In genomic region chr1:204806943-204807624, GRCh38 we compare ENCODE assay signal across 8 cellular contexts.
DNase-seq lines count a peak whose midpoint lies in the region; ATAC-seq, FAIRE-seq and TF ChIP-seq lines count a peak whose summit lies in the region.

No MANE protein-coding gene starts in this region.

- H3K4me3 ChIP-seq in ascending aorta: peak overlapping the region; percentile 62 to 66
- peak overlapping the region; percentile 18 for H3K4me3 ChIP-seq in hepatocyte

- peak overlapping the region; percentile 27 for H2AFZ ChIP-seq in hepatocyte

- DNase-seq in GM12892 (ENCODE audit: insufficient read length): peak; percentile 80
- peak; percentile 91 to 98 for DNase-seq in NCI-H187 (lab: John Stamatoyannopoulos, UW)
- peak; percentile 79 for DNase-seq in T-helper 2 cell treated with Interferon-gamma antibody and Interleukin-4, amounts not matched to agents 5 μg/mL and 100 μg/mL, for 36 hours (ENCODE audit: low spot score)
- DNase-seq in ascending aorta (ENCODE audit: low spot score in 2 of 2): peak; percentile 26 to 83
- peak; percentile 92 for DNase-seq in hepatocyte (ENCODE audit: low spot score)
- DNase-seq in renal cortical epithelial cell (ENCODE audit: low read depth): peak; percentile 57
- no peak for DNase-seq in mesenteric fat pad (ENCODE audit: low spot score)

- H3K27ac ChIP-seq in ascending aorta (no peak overlapping the region), hepatocyte (no peak overlapping the region)

- H3K27ac Mint-ChIP-seq in T-helper 2 cell treated with Interferon-gamma antibody and Interleukin-4, amounts not matched to agents 5 μg/mL and 100 μg/mL, for 36 hours: peak overlapping the region; percentile 73

- no peaks in the 10 kb centered on the region for H3K27me3 ChIP-seq in ascending aorta
- H3K27me3 ChIP-seq in hepatocyte: no peaks in the 10 kb centered on the region

- H3K27me3 Mint-ChIP-seq in T-helper 2 cell treated with Interferon-gamma antibody and Interleukin-4, amounts not matched to agents 5 μg/mL and 100 μg/mL, for 36 hours (ENCODE audit: low read depth): peaks cover 12% of the 10 kb centered on the region

- TF ChIP-seq POLR2A in GM12892 (IDR thresholded peaks at IDR 0.05; ENCODE audit: low read depth, low read length): no peak

- H3K4me1 Mint-ChIP-seq in T-helper 2 cell treated with Interferon-gamma antibody and Interleukin-4, amounts not matched to agents 5 μg/mL and 100 μg/mL, for 36 hours (ENCODE audit: low read depth): peaks cover 7% of the 10 kb centered on the region

- no peaks in the 10 kb centered on the region for H3K9me3 Mint-ChIP-seq in T-helper 2 cell treated with Interferon-gamma antibody and Interleukin-4, amounts not matched to agents 5 μg/mL and 100 μg/mL, for 36 hours

- peak overlapping the region; percentile 80 for H3K4me2 ChIP-seq in hepatocyte

- TF ChIP-seq CTCF in ascending aorta (IDR thresholded peaks at IDR 0.05) (peak; percentile 87 to 91 (median 90)), hepatocyte (IDR thresholded peaks at IDR 0.05; ENCODE audit: poor library complexity) (peak; percentile 99)

- no peaks in the 10 kb centered on the region for H3K9me2 ChIP-seq in hepatocyte (replicated peaks; ENCODE audit: insufficient read depth)

- intact Hi-C loops in ascending aorta (cut with DNase I): loop anchor here (2.0 kb wide), 2 partner anchors 134 to 242 kb away; no protein-coding TSS in a partner anchor

- H3K4me1 ChIP-seq in ascending aorta (peaks cover 0 to 2% of the 10 kb centered on the region in 2 donors), hepatocyte (ENCODE audit: insufficient read depth) (peaks cover 8% of the 10 kb centered on the region)

- H3K4me3 Mint-ChIP-seq in T-helper 2 cell treated with Interferon-gamma antibody and Interleukin-4, amounts not matched to agents 5 μg/mL and 100 μg/mL, for 36 hours: peak overlapping the region; percentile 80

- H3K36me3 ChIP-seq in ascending aorta (no peaks in the 10 kb centered on the region), hepatocyte (replicated peaks; ENCODE audit: insufficient read depth, low read depth) (no peaks in the 10 kb centered on the region)

- H3K79me2 ChIP-seq in hepatocyte: no peaks in the 10 kb centered on the region

- peak; percentile 86 for ATAC-seq in HG02973 (IDR thresholded peaks at IDR 0.05; ENCODE audit: unreplicated experiment)

- peak; percentile 96 for FAIRE-seq in GM12892 (lab: Jason Lieb, UNC)

- H3K9me3 ChIP-seq in ascending aorta (no peaks in the 10 kb centered on the region), hepatocyte (ENCODE audit: low read depth) (no peaks in the 10 kb centered on the region)

- under 1% methylated on average over 22 of the region's 22 CpGs for WGBS in hepatocyte (ENCODE audit: low lambda C conversion rate, missing lambda C conversion rate)

- no peaks in the 10 kb centered on the region for H3K36me3 Mint-ChIP-seq in T-helper 2 cell treated with Interferon-gamma antibody and Interleukin-4, amounts not matched to agents 5 μg/mL and 100 μg/mL, for 36 hours (ENCODE audit: low read depth)

- no peaks in the 10 kb centered on the region for H4K20me1 ChIP-seq in hepatocyte (ENCODE audit: insufficient read depth, poor library complexity, severe bottlenecking)
